Comparison of ENCODE assay signal across 7 cellular contexts in genomic region chr4:1544435-1544834, GRCh38.
DNase-seq lines count a peak whose midpoint lies in the region; ATAC-seq and TF ChIP-seq lines count a peak whose summit lies in the region.
"Not testable (repeated sequence)": the region's sequence is repeated elsewhere in the genome, so short reads cannot be mapped to it uniquely, and the experiment has no call there.

No MANE protein-coding gene starts in this region.

- CTCF ChIA-PET in Panc1 (lab: Charles Lee): not testable (repeated sequence)
- CTCF ChIA-PET in activated CD8-positive, alpha-beta T cell treated with anti-CD3 and anti-CD28 coated beads for 36 hours (lab: Charles Lee): interaction anchor here (0.6 kb wide), 1 partner anchor 292 kb away, joined by 3 read pairs; no protein-coding TSS in a partner anchor

- not testable (repeated sequence) for H3K36me3 Mint-ChIP-seq in activated CD8-positive, alpha-beta T cell treated with anti-CD3 and anti-CD28 coated beads for 36 hours (ENCODE audit: low read depth); endothelial cell (ENCODE audit: low read depth, unreplicated experiment)

- intact Hi-C loops in Panc1 (cut with micrococcal nuclease; ENCODE audit: unreplicated experiment); activated CD8-positive, alpha-beta T cell treated with anti-CD3 and anti-CD28 coated beads for 36 hours (cut with micrococcal nuclease); left ventricle myocardium superior (cut with micrococcal nuclease): not testable (repeated sequence)

- TF ChIP-seq CTCF in Panc1 (IDR thresholded peaks at IDR 0.05); activated CD8-positive, alpha-beta T cell treated with anti-CD3 and anti-CD28 coated beads for 36 hours (IDR thresholded peaks at IDR 0.05); endothelial cell (IDR thresholded peaks at IDR 0.05; ENCODE audit: unreplicated experiment): not testable (repeated sequence)

- ATAC-seq in Panc1: peak; percentile 62
- ATAC-seq in activated CD8-positive, alpha-beta T cell treated with anti-CD3 and anti-CD28 coated beads for 36 hours; left ventricle myocardium superior: not testable (repeated sequence)

- H3K4me1 ChIP-seq in Panc1 (ENCODE audit: control insufficient read depth, insufficient read depth, low read length): not testable (repeated sequence)
- peaks cover 7 to 13% of the 10 kb centered on the region in 2 donors for H3K4me1 ChIP-seq in mucosa of rectum (ENCODE audit: control insufficient read depth in 2 of 2, insufficient read depth in 2 of 2, low read length in 2 of 2)

- not testable (repeated sequence) for H3K27me3 Mint-ChIP-seq in activated CD8-positive, alpha-beta T cell treated with anti-CD3 and anti-CD28 coated beads for 36 hours; endothelial cell (ENCODE audit: unreplicated experiment)

- not testable (repeated sequence) for H3K4me3 ChIP-seq in Panc1 (ENCODE audit: low read depth in 2 of 2, low read length in 2 of 2)
- H3K4me3 ChIP-seq in mucosa of rectum (ENCODE audit: low read length in 2 of 2): peak overlapping the region in 1 of 2 donors; percentile 19

- peak overlapping the region; percentile 68 for H3K27ac Mint-ChIP-seq in activated CD8-positive, alpha-beta T cell treated with anti-CD3 and anti-CD28 coated beads for 36 hours
- peak overlapping the region; percentile 57 for H3K27ac Mint-ChIP-seq in endothelial cell (ENCODE audit: unreplicated experiment)

- POLR2A ChIA-PET in Panc1 (lab: Charles Lee); activated CD8-positive, alpha-beta T cell treated with anti-CD3 and anti-CD28 coated beads for 36 hours (lab: Charles Lee): not testable (repeated sequence)

- peak overlapping the region in 1 of 2 donors; percentile 3 for H3K9ac ChIP-seq in mucosa of rectum (ENCODE audit: low read depth in 1 of 2, low read length in 2 of 2)

- not testable (repeated sequence) for H3K9me3 Mint-ChIP-seq in activated CD8-positive, alpha-beta T cell treated with anti-CD3 and anti-CD28 coated beads for 36 hours; endothelial cell (ENCODE audit: unreplicated experiment)

- BruUV-seq in Panc1 (replicated peaks; lab: Mats Ljungman, UMichigan): not testable (repeated sequence)

- not testable (repeated sequence) for H3K27me3 ChIP-seq in Panc1 (ENCODE audit: control insufficient read depth, insufficient read depth, low read length); mucosa of rectum (ENCODE audit: control insufficient read depth in 2 of 2, insufficient read depth in 2 of 2, low read length in 2 of 2)

- not testable (repeated sequence) for H3K36me3 ChIP-seq in Panc1 (ENCODE audit: control insufficient read depth, insufficient read depth, low read length); mucosa of rectum (ENCODE audit: control insufficient read depth in 2 of 2, insufficient read depth in 2 of 2, low read length in 2 of 2)

- H3K4me1 Mint-ChIP-seq in activated CD8-positive, alpha-beta T cell treated with anti-CD3 and anti-CD28 coated beads for 36 hours (ENCODE audit: low read depth): peaks cover 18% of the 10 kb centered on the region
- not testable (repeated sequence) for H3K4me1 Mint-ChIP-seq in endothelial cell (ENCODE audit: unreplicated experiment)

- not testable (repeated sequence) for H3K27ac ChIP-seq in Panc1 (ENCODE audit: low read length)
- peak overlapping the region; percentile 46 to 52 for H3K27ac ChIP-seq in mucosa of rectum (ENCODE audit: low read depth in 2 of 2, low read length in 2 of 2)

- H3K9me3 ChIP-seq in Panc1 (ENCODE audit: control insufficient read depth, insufficient read depth, low read depth, low read length); mucosa of rectum (ENCODE audit: control insufficient read depth in 2 of 2, low read length in 2 of 2): not testable (repeated sequence)

- DNase-seq in DMS53 (lab: John Stamatoyannopoulos, UW) (peak; percentile 58), left ventricle myocardium superior (peak; percentile 12), retina (peak; percentile 41)
- DNase-seq in Panc1 (ENCODE audit: low read depth, low spot score); activated CD8-positive, alpha-beta T cell treated with anti-CD3 and anti-CD28 coated beads for 36 hours; endothelial cell (ENCODE audit: low spot score): not testable (repeated sequence)

- H3K4me3 Mint-ChIP-seq in activated CD8-positive, alpha-beta T cell treated with anti-CD3 and anti-CD28 coated beads for 36 hours; endothelial cell (ENCODE audit: unreplicated experiment): not testable (repeated sequence)

- in situ Hi-C loops in Panc1 (cut with HindIII; ENCODE audit: low pct_unique_long_range_greater_than_20kb, low sequenced_read_pairs): not testable (repeated sequence)
